14 cellular contexts compared by ENCODE assay signal in the genomic region with DNA sequence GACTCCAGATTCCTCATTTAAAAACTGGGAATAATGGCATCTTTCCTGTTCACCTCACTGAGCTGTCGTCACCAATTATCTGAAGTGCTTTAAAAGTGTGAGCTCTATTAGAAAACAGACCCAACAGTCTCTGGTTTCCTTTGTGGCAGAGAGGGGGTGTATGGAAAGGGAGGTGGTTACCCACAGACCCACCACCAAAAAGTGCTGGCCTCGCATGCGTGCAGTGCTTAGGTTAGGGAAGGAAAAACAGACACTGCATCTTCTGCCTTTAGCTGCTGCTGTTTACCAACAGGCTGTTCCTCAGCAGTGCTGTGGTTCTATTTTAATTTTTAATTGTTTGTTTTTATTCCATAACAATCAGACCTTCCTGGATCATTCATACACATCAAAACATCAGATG.
DNase-seq lines count a peak whose midpoint lies in the region; ATAC-seq, FAIRE-seq and TF ChIP-seq lines count a peak whose summit lies in the region.
"Had no signal": no experiment of that assay in that cellular context is flagged by ENCODE, and none has a peak within 500 bp of the region (broad histone marks: within the 10 kb centered on the region; RNA-seq: fewer than 3 reads in every experiment).

No MANE protein-coding gene starts in this region.

- WGBS in GM12878 (ENCODE audit: insufficient coverage, insufficient replicate concordance, low lambda C conversion rate, missing lambda C conversion rate), result 36% methylated on average over 3 of the region's 3 CpGs
- 19% methylated on average over 3 of the region's 3 CpGs for WGBS in thymus

- H3K27me3 ChIP-seq in GM12878 (replicated peaks in 1 of 2; ENCODE audit: control insufficient read depth in 2 of 2, insufficient read depth in 2 of 2, low read length in 1 of 2) (no peaks in the 10 kb centered on the region), thymus (ENCODE audit: control insufficient read depth, insufficient read depth) (no peaks in the 10 kb centered on the region)
- H3K27me3 ChIP-seq: ascending aorta had no signal

- no peak overlapping the region for H3K4me3 Mint-ChIP-seq in activated CD4-positive, alpha-beta memory T cell treated with anti-CD3 and anti-CD28 coated beads for 36 hours

- peak; percentile 20; the same call in 1 of the 3 replicates for ATAC-seq in GM12878
- no peak for ATAC-seq in GM18519 (IDR thresholded peaks at IDR 0.05; ENCODE audit: low FRiP score, unreplicated experiment)
- ATAC-seq: HCT116 had no signal

- no peak for TF ChIP-seq EP300 in GM12878 (IDR thresholded peaks at IDR 0.05; ENCODE audit: borderline replicate concordance in 1 of 2, control insufficient read depth in 1 of 2, low read depth in 2 of 2, low read length in 2 of 2)

- H3K36me3 Mint-ChIP-seq in activated CD4-positive, alpha-beta memory T cell treated with anti-CD3 and anti-CD28 coated beads for 36 hours, result no peaks in the 10 kb centered on the region

- H3K36me3 ChIP-seq in GM12878 (ENCODE audit: control insufficient read depth in 2 of 2, insufficient read depth in 2 of 2, low read length in 1 of 2) (no peaks in the 10 kb centered on the region), thymus (ENCODE audit: control insufficient read depth, insufficient read depth) (no peaks in the 10 kb centered on the region)
- H3K36me3 ChIP-seq: ascending aorta, prostate gland had no signal

- SMC1A ChIA-PET in GM12878 (lab: Charles Lee; ENCODE audit: uncharacterized antibody, unreplicated experiment), result interaction anchor here (0.7 to 9.0 kb wide), 9 partner anchors 8 to 246 kb away, joined by 3 to 182 read pairs (median 3); no protein-coding TSS in a partner anchor

- no peaks in the 10 kb centered on the region for H4K20me1 ChIP-seq in GM12878 (ENCODE audit: control insufficient read depth, insufficient read depth)

- no peak overlapping the region for H2AFZ ChIP-seq in GM12878 (ENCODE audit: control insufficient read depth, low read depth, low read length)

- no peak overlapping the region for H3K4me3 ChIP-seq in GM12878
- no peak overlapping the region for H3K4me3 ChIP-seq in thymus (ENCODE audit: low read length)
- H3K4me3 ChIP-seq: ascending aorta, K562, prostate gland had no signal

- POLR2A ChIA-PET in activated CD4-positive, alpha-beta memory T cell treated with anti-CD3 and anti-CD28 coated beads for 36 hours (lab: Charles Lee), result interaction anchor here (1.2 to 2.3 kb wide), 4 partner anchors 31 to 185 kb away, joined by 3 to 11 read pairs (median 6); no protein-coding TSS in a partner anchor
- POLR2A ChIA-PET in GM12878 (lab: Charles Lee), result no interaction called here

- H3K27me3 Mint-ChIP-seq in activated CD4-positive, alpha-beta memory T cell treated with anti-CD3 and anti-CD28 coated beads for 36 hours, result no peaks in the 10 kb centered on the region

- peak; percentile 16 to 26 (median 23) for DNase-seq in stimulated activated CD4-positive, alpha-beta T cell treated with anti-CD3 and anti-CD28 coated beads, Interleukin-12 subunit alpha, Interleukin-12 subunit beta, amount 100 ng/mL, for 48 hours (ENCODE audit: low read depth in 2 of 3, low spot score in 1 of 3)
- DNase-seq in stimulated activated CD4-positive, alpha-beta T cell treated with anti-CD3 and anti-CD28 coated beads, Interleukin-12 subunit alpha, Interleukin-12 subunit beta, amount 100 ng/mL, for 4 hours, result no peak
- peak; percentile 70 for DNase-seq in activated CD4-positive, alpha-beta memory T cell treated with anti-CD3 and anti-CD28 coated beads for 36 hours
- DNase-seq in GM12878 (ENCODE audit: low read depth, low spot score) (no peak), AG08395 (ENCODE audit: low spot score) (no peak), COLO829 (ENCODE audit: low spot score) (no peak)
- DNase-seq: hypothalamus, NCI-H1048 had no signal

- CTCF ChIA-PET in activated CD4-positive, alpha-beta memory T cell treated with anti-CD3 and anti-CD28 coated beads for 36 hours (lab: Charles Lee), result interaction anchor here (1.0 to 6.2 kb wide), 5 partner anchors 161 to 215 kb away, joined by 3 to 83 read pairs (median 4); no protein-coding TSS in a partner anchor
- CTCF ChIA-PET in GM12878 (lab: Yijun Ruan, JAX), result interaction anchor here (1.2 to 7.3 kb wide), 4 partner anchors 10 to 179 kb away, joined by 3 to 165 read pairs (median 34); no protein-coding TSS in a partner anchor

- H3K27ac ChIP-seq in GM12878 (ENCODE audit: control insufficient read depth, insufficient read depth) (no peak overlapping the region), thymus (ENCODE audit: low read depth) (peak overlapping the region; percentile 53)
- H3K27ac ChIP-seq: ascending aorta, prostate gland had no signal

- FAIRE-seq in GM12878 (lab: Jason Lieb, UNC), result no peak
- FAIRE-seq: K562 had no signal

- H3K27ac Mint-ChIP-seq in activated CD4-positive, alpha-beta memory T cell treated with anti-CD3 and anti-CD28 coated beads for 36 hours, result no peak overlapping the region

- no peak overlapping the region for H3K4me2 ChIP-seq in GM12878 (ENCODE audit: control insufficient read depth, insufficient read depth)

- no peaks in the 10 kb centered on the region for H3K9me3 ChIP-seq in GM12878 (replicated peaks; ENCODE audit: control insufficient read depth, insufficient read depth, low read length)
- no peaks in the 10 kb centered on the region for H3K9me3 ChIP-seq in thymus (ENCODE audit: control insufficient read depth)
- H3K9me3 ChIP-seq: ascending aorta, prostate gland had no signal

- intact Hi-C loops in activated CD4-positive, alpha-beta memory T cell treated with anti-CD3 and anti-CD28 coated beads for 36 hours (cut with micrococcal nuclease), result no loop called here
- intact Hi-C loops in GM12878 (cut with micrococcal nuclease; ENCODE audit: unreplicated experiment), result loop anchor here (2.0 to 10.0 kb wide), 3 partner anchors 100 to 282 kb away; no protein-coding TSS in a partner anchor

- in situ Hi-C loops in GM12878 (cut with MboI), result loop anchor here (10.0 kb wide), 1 partner anchor 1220 kb away; no protein-coding TSS in a partner anchor

- TF ChIP-seq CTCF in GM12878 (IDR thresholded peaks at IDR 0.05 in 2 of 3, conservative IDR thresholded peaks at IDR 0.05 in 1 of 3; ENCODE audit: control insufficient read depth in 2 of 3, extremely low read depth in 1 of 3, insufficient read depth in 1 of 3, low read depth in 3 of 3, low read length in 3 of 3), result no peak

- no peak for TF ChIP-seq RAD21 in GM12878 (IDR thresholded peaks at IDR 0.05; ENCODE audit: insufficient read depth, low read depth, low read length)

- H3K4me1 ChIP-seq in GM12878 (ENCODE audit: control insufficient read depth, insufficient read depth, low read length), result peaks cover 5% of the 10 kb centered on the region; the same call in 1 of the 2 replicates
- peaks cover 9% of the 10 kb centered on the region for H3K4me1 ChIP-seq in thymus (ENCODE audit: control insufficient read depth, insufficient read depth, low read length)
- H3K4me1 ChIP-seq: ascending aorta, prostate gland had no signal

- RAD21 ChIA-PET in GM12878 (lab: Charles Lee; ENCODE audit: unreplicated experiment), result interaction anchor here (0.6 to 6.4 kb wide), 8 partner anchors 15 to 196 kb away, joined by 3 to 113 read pairs (median 3); no protein-coding TSS in a partner anchor

- TF ChIP-seq POLR2A in GM12878 (IDR thresholded peaks at IDR 0.05; ENCODE audit: low read depth, low read length), result no peak

- no peak overlapping the region for H3K9ac ChIP-seq in GM12878 (ENCODE audit: control insufficient read depth, insufficient read depth, low read length)

- H3K9me3 Mint-ChIP-seq in activated CD4-positive, alpha-beta memory T cell treated with anti-CD3 and anti-CD28 coated beads for 36 hours, result no peaks in the 10 kb centered on the region

- no peaks in the 10 kb centered on the region for H3K79me2 ChIP-seq in GM12878 (ENCODE audit: control insufficient read depth, insufficient read depth, low read length)

- H3K4me1 Mint-ChIP-seq in activated CD4-positive, alpha-beta memory T cell treated with anti-CD3 and anti-CD28 coated beads for 36 hours (ENCODE audit: low read depth), result peaks cover under 1% of the 10 kb centered on the region

- no TSS peak for BruUV-seq in GM12878 (replicated peaks; lab: Mats Ljungman, UMichigan)

TF ChIP-seq in GM12878, 131 proteins besides CTCF, POLR2A, EP300 and RAD21 (continues in another document):
- no peak for TF ChIP-seq BACH1 (IDR thresholded peaks at IDR 0.05; ENCODE audit: borderline replicate concordance)
- peak; percentile 95 for TF ChIP-seq RUNX3 (IDR thresholded peaks at IDR 0.05; ENCODE audit: low read length)
- no peak for TF ChIP-seq KLF5 (IDR thresholded peaks at IDR 0.05; ENCODE audit: partially characterized antibody)
- no peak for TF ChIP-seq MXI1 (IDR thresholded peaks at IDR 0.05; ENCODE audit: low read depth, low read length)
- no peak for TF ChIP-seq RAD51 (IDR thresholded peaks at IDR 0.05)
- no peak for TF ChIP-seq PBX3 (IDR thresholded peaks at IDR 0.05; ENCODE audit: insufficient replicate concordance, low read depth, low read length)
- TF ChIP-seq WRNIP1 (IDR thresholded peaks at IDR 0.05; ENCODE audit: borderline replicate concordance, low read depth, low read length), result no peak
- TF ChIP-seq BCL3 (IDR thresholded peaks at IDR 0.05; ENCODE audit: borderline replicate concordance, insufficient read depth, low read depth, low read length, poor library complexity, severe bottlenecking), result no peak
- TF ChIP-seq PAX5 (IDR thresholded peaks at IDR 0.05; ENCODE audit: borderline replicate concordance, low read depth, low read length), result no peak
- TF ChIP-seq CHD4 (IDR thresholded peaks at IDR 0.05), result no peak
- TF ChIP-seq CHD1 (IDR thresholded peaks at IDR 0.05; ENCODE audit: low read depth, low read length), result no peak
- TF ChIP-seq IKZF1 (conservative IDR thresholded peaks at IDR 0.05), result no peak
- TF ChIP-seq IRF4 (IDR thresholded peaks at IDR 0.05; ENCODE audit: low read depth, low read length), result no peak

Comparison
In these comparisons a context has a peak if more than half of its experiments do, and no peak if none do; other contexts are left out.
1. DNase-seq: peak in stimulated activated CD4-positive, alpha-beta T cell treated with anti-CD3 and anti-CD28 coated beads, Interleukin-12 subunit alpha, Interleukin-12 subunit beta, amount 100 ng/mL, for 48 hours (3 of 3) and activated CD4-positive, alpha-beta memory T cell treated with anti-CD3 and anti-CD28 coated beads for 36 hours (single experiment); none in stimulated activated CD4-positive, alpha-beta T cell treated with anti-CD3 and anti-CD28 coated beads, Interleukin-12 subunit alpha, Interleukin-12 subunit beta, amount 100 ng/mL, for 4 hours (single experiment), GM12878 (single experiment), AG08395 (single experiment) and COLO829 (single experiment).